Comparison of ENCODE assay signal across 2 cellular contexts in the genomic region with DNA sequence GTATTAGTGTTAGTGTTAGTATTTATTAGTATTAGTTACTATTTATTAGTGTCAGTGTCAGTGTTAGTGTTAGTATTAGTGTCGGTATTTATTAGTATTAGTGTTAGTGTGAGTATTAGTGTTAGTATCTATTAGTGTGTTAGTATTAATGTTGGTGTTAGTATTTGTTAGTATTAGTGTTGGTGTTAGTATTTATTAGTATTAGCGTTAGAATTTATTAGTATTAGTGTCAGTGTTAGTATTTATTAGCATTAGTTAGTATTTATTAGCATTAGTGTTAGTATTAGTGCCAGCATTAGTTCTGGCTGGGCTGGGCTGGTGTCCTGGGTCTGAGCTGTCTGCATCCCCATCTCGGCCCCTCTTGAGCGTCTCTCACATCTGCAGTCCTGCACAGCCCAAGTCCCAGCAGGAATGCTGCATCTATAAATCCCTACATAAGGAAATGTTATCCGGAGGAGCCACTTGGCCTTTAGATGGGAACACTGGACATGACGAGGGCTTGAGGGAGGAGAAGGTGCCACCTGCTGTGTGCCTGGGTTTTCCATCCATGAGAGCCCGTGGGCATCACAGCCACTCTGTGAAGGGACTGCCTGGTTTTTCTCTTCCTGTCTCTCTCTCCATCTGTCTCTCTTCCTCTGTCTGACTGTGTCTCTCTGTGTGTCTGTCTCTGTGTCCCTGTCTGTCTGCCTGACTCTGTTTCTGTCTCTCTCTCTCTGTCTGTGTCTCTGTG.
TF ChIP-seq lines count a peak whose summit lies in the region.

No MANE protein-coding gene starts in this region.

TF ChIP-seq in SK-N-SH treated with all-trans-retinoic acid at 6 μM for 48 hours, 23 proteins besides CTCF, POLR2A, EP300 and RAD21 (continued from another document):
- TF ChIP-seq, protein P1, sequence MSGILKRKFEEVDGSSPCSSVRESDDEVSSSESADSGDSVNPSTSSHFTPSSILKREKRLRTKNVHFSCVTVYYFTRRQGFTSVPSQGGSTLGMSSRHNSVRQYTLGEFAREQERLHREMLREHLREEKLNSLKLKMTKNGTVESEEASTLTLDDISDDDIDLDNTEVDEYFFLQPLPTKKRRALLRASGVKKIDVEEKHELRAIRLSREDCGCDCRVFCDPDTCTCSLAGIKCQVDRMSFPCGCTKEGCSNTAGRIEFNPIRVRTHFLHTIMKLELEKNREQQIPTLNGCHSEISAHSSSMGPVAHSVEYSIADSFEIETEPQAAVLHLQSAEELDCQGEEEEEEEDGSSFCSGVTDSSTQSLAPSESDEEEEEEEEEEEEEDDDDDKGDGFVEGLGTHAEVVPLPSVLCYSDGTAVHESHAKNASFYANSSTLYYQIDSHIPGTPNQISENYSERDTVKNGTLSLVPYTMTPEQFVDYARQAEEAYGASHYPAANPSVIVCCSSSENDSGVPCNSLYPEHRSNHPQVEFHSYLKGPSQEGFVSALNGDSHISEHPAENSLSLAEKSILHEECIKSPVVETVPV (CRISPR knock-in tag; IDR thresholded peaks at IDR 0.05), result no peak
- TF ChIP-seq ZNF565 (CRISPR knock-in tag; conservative IDR thresholded peaks at IDR 0.05; ENCODE audit: low read depth) (no peak), PPARA (CRISPR knock-in tag; IDR thresholded peaks at IDR 0.05; ENCODE audit: borderline replicate concordance) (no peak), ZC3H10 (CRISPR knock-in tag; IDR thresholded peaks at IDR 0.05) (no peak), ZFP3 (CRISPR knock-in tag; IDR thresholded peaks at IDR 0.05) (no peak), TOX (CRISPR knock-in tag; IDR thresholded peaks at IDR 0.05; ENCODE audit: borderline replicate concordance) (no peak), ISL1 (CRISPR knock-in tag; IDR thresholded peaks at IDR 0.05) (no peak), ZFP30 (CRISPR knock-in tag; IDR thresholded peaks at IDR 0.05) (no peak)
- TF ChIP-seq, protein P2, sequence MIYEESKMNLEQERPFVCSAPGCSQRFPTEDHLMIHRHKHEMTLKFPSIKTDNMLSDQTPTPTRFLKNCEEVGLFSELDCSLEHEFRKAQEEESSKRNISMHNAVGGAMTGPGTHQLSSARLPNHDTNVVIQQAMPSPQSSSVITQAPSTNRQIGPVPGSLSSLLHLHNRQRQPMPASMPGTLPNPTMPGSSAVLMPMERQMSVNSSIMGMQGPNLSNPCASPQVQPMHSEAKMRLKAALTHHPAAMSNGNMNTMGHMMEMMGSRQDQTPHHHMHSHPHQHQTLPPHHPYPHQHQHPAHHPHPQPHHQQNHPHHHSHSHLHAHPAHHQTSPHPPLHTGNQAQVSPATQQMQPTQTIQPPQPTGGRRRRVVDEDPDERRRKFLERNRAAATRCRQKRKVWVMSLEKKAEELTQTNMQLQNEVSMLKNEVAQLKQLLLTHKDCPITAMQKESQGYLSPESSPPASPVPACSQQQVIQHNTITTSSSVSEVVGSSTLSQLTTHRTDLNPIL (CRISPR knock-in tag; IDR thresholded peaks at IDR 0.05; ENCODE audit: low read depth), result no peak
- TF ChIP-seq, protein P3, sequence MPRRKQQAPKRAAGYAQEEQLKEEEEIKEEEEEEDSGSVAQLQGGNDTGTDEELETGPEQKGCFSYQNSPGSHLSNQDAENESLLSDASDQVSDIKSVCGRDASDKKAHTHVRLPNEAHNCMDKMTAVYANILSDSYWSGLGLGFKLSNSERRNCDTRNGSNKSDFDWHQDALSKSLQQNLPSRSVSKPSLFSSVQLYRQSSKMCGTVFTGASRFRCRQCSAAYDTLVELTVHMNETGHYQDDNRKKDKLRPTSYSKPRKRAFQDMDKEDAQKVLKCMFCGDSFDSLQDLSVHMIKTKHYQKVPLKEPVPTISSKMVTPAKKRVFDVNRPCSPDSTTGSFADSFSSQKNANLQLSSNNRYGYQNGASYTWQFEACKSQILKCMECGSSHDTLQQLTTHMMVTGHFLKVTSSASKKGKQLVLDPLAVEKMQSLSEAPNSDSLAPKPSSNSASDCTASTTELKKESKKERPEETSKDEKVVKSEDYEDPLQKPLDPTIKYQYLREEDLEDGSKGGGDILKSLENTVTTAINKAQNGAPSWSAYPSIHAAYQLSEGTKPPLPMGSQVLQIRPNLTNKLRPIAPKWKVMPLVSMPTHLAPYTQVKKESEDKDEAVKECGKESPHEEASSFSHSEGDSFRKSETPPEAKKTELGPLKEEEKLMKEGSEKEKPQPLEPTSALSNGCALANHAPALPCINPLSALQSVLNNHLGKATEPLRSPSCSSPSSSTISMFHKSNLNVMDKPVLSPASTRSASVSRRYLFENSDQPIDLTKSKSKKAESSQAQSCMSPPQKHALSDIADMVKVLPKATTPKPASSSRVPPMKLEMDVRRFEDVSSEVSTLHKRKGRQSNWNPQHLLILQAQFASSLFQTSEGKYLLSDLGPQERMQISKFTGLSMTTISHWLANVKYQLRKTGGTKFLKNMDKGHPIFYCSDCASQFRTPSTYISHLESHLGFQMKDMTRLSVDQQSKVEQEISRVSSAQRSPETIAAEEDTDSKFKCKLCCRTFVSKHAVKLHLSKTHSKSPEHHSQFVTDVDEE (CRISPR knock-in tag; IDR thresholded peaks at IDR 0.05), result no peak

TF ChIP-seq in SK-N-SH, 30 proteins besides CTCF, POLR2A, EP300 and RAD21:
- TF ChIP-seq, protein P4, sequence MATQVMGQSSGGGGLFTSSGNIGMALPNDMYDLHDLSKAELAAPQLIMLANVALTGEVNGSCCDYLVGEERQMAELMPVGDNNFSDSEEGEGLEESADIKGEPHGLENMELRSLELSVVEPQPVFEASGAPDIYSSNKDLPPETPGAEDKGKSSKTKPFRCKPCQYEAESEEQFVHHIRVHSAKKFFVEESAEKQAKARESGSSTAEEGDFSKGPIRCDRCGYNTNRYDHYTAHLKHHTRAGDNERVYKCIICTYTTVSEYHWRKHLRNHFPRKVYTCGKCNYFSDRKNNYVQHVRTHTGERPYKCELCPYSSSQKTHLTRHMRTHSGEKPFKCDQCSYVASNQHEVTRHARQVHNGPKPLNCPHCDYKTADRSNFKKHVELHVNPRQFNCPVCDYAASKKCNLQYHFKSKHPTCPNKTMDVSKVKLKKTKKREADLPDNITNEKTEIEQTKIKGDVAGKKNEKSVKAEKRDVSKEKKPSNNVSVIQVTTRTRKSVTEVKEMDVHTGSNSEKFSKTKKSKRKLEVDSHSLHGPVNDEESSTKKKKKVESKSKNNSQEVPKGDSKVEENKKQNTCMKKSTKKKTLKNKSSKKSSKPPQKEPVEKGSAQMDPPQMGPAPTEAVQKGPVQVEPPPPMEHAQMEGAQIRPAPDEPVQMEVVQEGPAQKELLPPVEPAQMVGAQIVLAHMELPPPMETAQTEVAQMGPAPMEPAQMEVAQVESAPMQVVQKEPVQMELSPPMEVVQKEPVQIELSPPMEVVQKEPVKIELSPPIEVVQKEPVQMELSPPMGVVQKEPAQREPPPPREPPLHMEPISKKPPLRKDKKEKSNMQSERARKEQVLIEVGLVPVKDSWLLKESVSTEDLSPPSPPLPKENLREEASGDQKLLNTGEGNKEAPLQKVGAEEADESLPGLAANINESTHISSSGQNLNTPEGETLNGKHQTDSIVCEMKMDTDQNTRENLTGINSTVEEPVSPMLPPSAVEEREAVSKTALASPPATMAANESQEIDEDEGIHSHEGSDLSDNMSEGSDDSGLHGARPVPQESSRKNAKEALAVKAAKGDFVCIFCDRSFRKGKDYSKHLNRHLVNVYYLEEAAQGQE (IDR thresholded peaks at IDR 0.05; ENCODE audit: low read depth, low read length), result no peak
- TF ChIP-seq CHD2 (IDR thresholded peaks at IDR 0.05; ENCODE audit: low read length, partially characterized antibody), result no peak
- no peak for TF ChIP-seq GATA2 (CRISPR knock-in tag; IDR thresholded peaks at IDR 0.05)
- TF ChIP-seq ELF1 (IDR thresholded peaks at IDR 0.05), result no peak
- no peak for TF ChIP-seq RFX5 (IDR thresholded peaks at IDR 0.05; ENCODE audit: low read length)
- no peak for TF ChIP-seq RXRA (IDR thresholded peaks at IDR 0.05; ENCODE audit: borderline replicate concordance, low read depth)
- no peak for TF ChIP-seq SMC3 (IDR thresholded peaks at IDR 0.05; ENCODE audit: low read depth, low read length)
- TF ChIP-seq FOXM1 (IDR thresholded peaks at IDR 0.05; ENCODE audit: low read depth), result no peak
- no peak for TF ChIP-seq SIN3A (IDR thresholded peaks at IDR 0.05; ENCODE audit: borderline replicate concordance, low read depth, low read length)
- no peak for TF ChIP-seq YY1 (IDR thresholded peaks at IDR 0.05; ENCODE audit: low read depth)
- no peak for TF ChIP-seq FOSL2 (IDR thresholded peaks at IDR 0.05; ENCODE audit: borderline replicate concordance, low read depth)
- no peak for TF ChIP-seq EZH2phosphoT487 (IDR thresholded peaks at IDR 0.05; ENCODE audit: borderline replicate concordance, low read depth)
- TF ChIP-seq, protein P5, sequence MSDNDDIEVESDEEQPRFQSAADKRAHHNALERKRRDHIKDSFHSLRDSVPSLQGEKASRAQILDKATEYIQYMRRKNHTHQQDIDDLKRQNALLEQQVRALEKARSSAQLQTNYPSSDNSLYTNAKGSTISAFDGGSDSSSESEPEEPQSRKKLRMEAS (IDR thresholded peaks at IDR 0.05; ENCODE audit: low read depth), result no peak
- TF ChIP-seq POLR2AphosphoS5 (IDR thresholded peaks at IDR 0.05; ENCODE audit: low read depth, low read length), result no peak
- no peak for TF ChIP-seq NRF1 (IDR thresholded peaks at IDR 0.05; ENCODE audit: low read depth, low read length)
- TF ChIP-seq GABPA (IDR thresholded peaks at IDR 0.05; ENCODE audit: low read depth), result no peak
- TF ChIP-seq, protein P6, sequence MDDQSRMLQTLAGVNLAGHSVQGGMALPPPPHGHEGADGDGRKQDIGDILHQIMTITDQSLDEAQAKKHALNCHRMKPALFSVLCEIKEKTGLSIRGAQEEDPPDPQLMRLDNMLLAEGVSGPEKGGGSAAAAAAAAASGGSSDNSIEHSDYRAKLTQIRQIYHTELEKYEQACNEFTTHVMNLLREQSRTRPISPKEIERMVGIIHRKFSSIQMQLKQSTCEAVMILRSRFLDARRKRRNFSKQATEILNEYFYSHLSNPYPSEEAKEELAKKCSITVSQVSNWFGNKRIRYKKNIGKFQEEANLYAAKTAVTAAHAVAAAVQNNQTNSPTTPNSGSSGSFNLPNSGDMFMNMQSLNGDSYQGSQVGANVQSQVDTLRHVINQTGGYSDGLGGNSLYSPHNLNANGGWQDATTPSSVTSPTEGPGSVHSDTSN (IDR thresholded peaks at IDR 0.05), result no peak
- no peak for TF ChIP-seq JUND (IDR thresholded peaks at IDR 0.05)
